Comparison of ENCODE assay signal across 14 cellular contexts in genomic region chr5:58357121-58357520, GRCh38.
"Had no signal": no experiment of that assay in that cellular context is flagged by ENCODE, and none has a peak within 500 bp of the region (broad histone marks: within the 10 kb centered on the region; RNA-seq: fewer than 3 reads in every experiment).

No MANE protein-coding gene starts in this region.

- H3K9me3 ChIP-seq: left lung, suprapubic skin had no signal

- H3K36me3 ChIP-seq: left lung, suprapubic skin had no signal

- H3K4me3 ChIP-seq: hepatocyte, left lung, suprapubic skin had no signal

- FAIRE-seq: kidney, TTC549 had no signal

- H3K4me1 ChIP-seq: left lung, suprapubic skin had no signal

- DNase-seq: activated CD4-positive, alpha-beta T cell treated with anti-CD3 and anti-CD28 coated beads, Interleukin-2, amount 10 ng/mL, durations not matched to agents 7 days and 5 days; activated naive CD8-positive, alpha-beta T cell treated with anti-CD3 and anti-CD28 coated beads for 36 hours; aorta; dermis blood vessel endothelial cell; effector memory CD8-positive, alpha-beta T cell; kidney; left lung; natural killer cell; retina; SW 1271 had no signal

- H3K27me3 ChIP-seq: hepatocyte, left lung, suprapubic skin had no signal

- H3K27ac ChIP-seq: epithelial cell of prostate, left lung, suprapubic skin had no signal

- H2AFZ ChIP-seq: hepatocyte had no signal

- H3K79me2 ChIP-seq: hepatocyte had no signal

- H3K4me2 ChIP-seq: hepatocyte had no signal
